1 cellular context compared by ENCODE assay signal in genomic region chr17:47840742-47841487, GRCh38.
TF ChIP-seq lines count a peak whose summit lies in the region.

TSS of gene SCRN2 (minus strand) at chr17:47841273. CDS start at chr17:47840843, 430 bp downstream.

TF ChIP-seq in K562, 482 proteins besides CTCF, POLR2A, EP300 and RAD21 (continued from another document and continues in another):
- TF ChIP-seq ZNF518B (CRISPR knock-in tag; IDR thresholded peaks at IDR 0.05) = no peak
- TF ChIP-seq MTA1 (IDR thresholded peaks at IDR 0.05; ENCODE audit: borderline replicate concordance) = peak; percentile 34; the same call in 1 of the 2 replicates
- peak; percentile 74 for TF ChIP-seq EP400 (IDR thresholded peaks at IDR 0.05)
- peak; percentile 88 for TF ChIP-seq GABPB1 (CRISPR knock-in tag; IDR thresholded peaks at IDR 0.05)
- TF ChIP-seq SAFB (IDR thresholded peaks at IDR 0.05; ENCODE audit: borderline replicate concordance, low read depth, low read length) = peak; percentile 92
- TF ChIP-seq, protein P1, sequence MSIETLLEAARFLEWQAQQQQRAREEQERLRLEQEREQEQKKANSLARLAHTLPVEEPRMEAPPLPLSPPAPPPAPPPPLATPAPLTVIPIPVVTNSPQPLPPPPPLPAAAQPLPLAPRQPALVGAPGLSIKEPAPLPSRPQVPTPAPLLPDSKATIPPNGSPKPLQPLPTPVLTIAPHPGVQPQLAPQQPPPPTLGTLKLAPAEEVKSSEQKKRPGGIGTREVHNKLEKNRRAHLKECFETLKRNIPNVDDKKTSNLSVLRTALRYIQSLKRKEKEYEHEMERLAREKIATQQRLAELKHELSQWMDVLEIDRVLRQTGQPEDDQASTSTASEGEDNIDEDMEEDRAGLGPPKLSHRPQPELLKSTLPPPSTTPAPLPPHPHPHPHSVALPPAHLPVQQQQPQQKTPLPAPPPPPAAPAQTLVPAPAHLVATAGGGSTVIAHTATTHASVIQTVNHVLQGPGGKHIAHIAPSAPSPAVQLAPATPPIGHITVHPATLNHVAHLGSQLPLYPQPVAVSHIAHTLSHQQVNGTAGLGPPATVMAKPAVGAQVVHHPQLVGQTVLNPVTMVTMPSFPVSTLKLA (conservative IDR thresholded peaks at IDR 0.05) = peak in 1 of 2 experiments; percentile 79
- TF ChIP-seq IRF9 (tag; IDR thresholded peaks at IDR 0.05) = no peak
- TF ChIP-seq ZNF165 (CRISPR knock-in tag; IDR thresholded peaks at IDR 0.05; ENCODE audit: borderline replicate concordance) = no peak; the same call in 1 of the 2 replicates
- TF ChIP-seq HDAC2 (IDR thresholded peaks at IDR 0.05) = 0 out of 2 replicates have a peak, but pooled peaks have one; percentile 17
- TF ChIP-seq SFPQ (IDR thresholded peaks at IDR 0.05; ENCODE audit: low read depth, low read length) = no peak
- no peak for TF ChIP-seq KDM2B (CRISPR knock-in tag; IDR thresholded peaks at IDR 0.05)
- TF ChIP-seq, protein P2, sequence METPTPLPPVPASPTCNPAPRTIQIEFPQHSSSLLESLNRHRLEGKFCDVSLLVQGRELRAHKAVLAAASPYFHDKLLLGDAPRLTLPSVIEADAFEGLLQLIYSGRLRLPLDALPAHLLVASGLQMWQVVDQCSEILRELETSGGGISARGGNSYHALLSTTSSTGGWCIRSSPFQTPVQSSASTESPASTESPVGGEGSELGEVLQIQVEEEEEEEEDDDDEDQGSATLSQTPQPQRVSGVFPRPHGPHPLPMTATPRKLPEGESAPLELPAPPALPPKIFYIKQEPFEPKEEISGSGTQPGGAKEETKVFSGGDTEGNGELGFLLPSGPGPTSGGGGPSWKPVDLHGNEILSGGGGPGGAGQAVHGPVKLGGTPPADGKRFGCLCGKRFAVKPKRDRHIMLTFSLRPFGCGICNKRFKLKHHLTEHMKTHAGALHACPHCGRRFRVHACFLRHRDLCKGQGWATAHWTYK (CRISPR knock-in tag; IDR thresholded peaks at IDR 0.05) = no peak; the same call in 1 of the 2 replicates
- no peak for TF ChIP-seq ZKSCAN8 (CRISPR knock-in tag; IDR thresholded peaks at IDR 0.05)
- TF ChIP-seq ZNF384 (IDR thresholded peaks at IDR 0.05; ENCODE audit: low read depth, low read length) = no peak
- no peak for TF ChIP-seq ZNF589 (CRISPR knock-in tag; IDR thresholded peaks at IDR 0.05; ENCODE audit: low read depth)
- TF ChIP-seq ZNF511 (CRISPR knock-in tag; IDR thresholded peaks at IDR 0.05) = no peak; the same call in 1 of the 2 replicates
- TF ChIP-seq KLF16 (IDR thresholded peaks at IDR 0.05) = 0 out of 2 replicates have a peak, but pooled peaks have one; percentile 18
- TF ChIP-seq CHD2 (IDR thresholded peaks at IDR 0.05; ENCODE audit: low read depth, low read length) = no peak
- no peak for TF ChIP-seq ZNF764 (CRISPR knock-in tag; IDR thresholded peaks at IDR 0.05; ENCODE audit: low read depth)
- no peak for TF ChIP-seq CCAR2 (IDR thresholded peaks at IDR 0.05; ENCODE audit: low read depth, low read length)
- no peak for TF ChIP-seq NCOA1 (IDR thresholded peaks at IDR 0.05; ENCODE audit: low read depth)
- no peak for TF ChIP-seq HEY1 (CRISPR knock-in tag; IDR thresholded peaks at IDR 0.05; ENCODE audit: borderline replicate concordance)
- no peak for TF ChIP-seq SP2 (IDR thresholded peaks at IDR 0.05; ENCODE audit: extremely low read depth, low read depth, low read length, poor library complexity, severe bottlenecking)
- peak; percentile 62; the same call in 1 of the 2 replicates for TF ChIP-seq CBX1 (IDR thresholded peaks at IDR 0.05; ENCODE audit: low read depth)
- TF ChIP-seq HNRNPL (IDR thresholded peaks at IDR 0.05; ENCODE audit: low read depth, low read length) = 0 out of 2 replicates have a peak, but pooled peaks have one; percentile 27
- TF ChIP-seq DPF2 (IDR thresholded peaks at IDR 0.05) = peak; percentile 29; the same call in 1 of the 2 replicates
- TF ChIP-seq ZBTB7A (IDR thresholded peaks at IDR 0.05; ENCODE audit: borderline replicate concordance, control insufficient read depth, low read depth, low read length) = peak; percentile 92
- no peak for TF ChIP-seq ZNF174 (CRISPR knock-in tag; IDR thresholded peaks at IDR 0.05)
- TF ChIP-seq ZNF695 (CRISPR knock-in tag; IDR thresholded peaks at IDR 0.05) = no peak
- TF ChIP-seq NFATC3 (IDR thresholded peaks at IDR 0.05) = no peak
- no peak for TF ChIP-seq ZNF12 (CRISPR knock-in tag; IDR thresholded peaks at IDR 0.05)
- TF ChIP-seq, protein P3, sequence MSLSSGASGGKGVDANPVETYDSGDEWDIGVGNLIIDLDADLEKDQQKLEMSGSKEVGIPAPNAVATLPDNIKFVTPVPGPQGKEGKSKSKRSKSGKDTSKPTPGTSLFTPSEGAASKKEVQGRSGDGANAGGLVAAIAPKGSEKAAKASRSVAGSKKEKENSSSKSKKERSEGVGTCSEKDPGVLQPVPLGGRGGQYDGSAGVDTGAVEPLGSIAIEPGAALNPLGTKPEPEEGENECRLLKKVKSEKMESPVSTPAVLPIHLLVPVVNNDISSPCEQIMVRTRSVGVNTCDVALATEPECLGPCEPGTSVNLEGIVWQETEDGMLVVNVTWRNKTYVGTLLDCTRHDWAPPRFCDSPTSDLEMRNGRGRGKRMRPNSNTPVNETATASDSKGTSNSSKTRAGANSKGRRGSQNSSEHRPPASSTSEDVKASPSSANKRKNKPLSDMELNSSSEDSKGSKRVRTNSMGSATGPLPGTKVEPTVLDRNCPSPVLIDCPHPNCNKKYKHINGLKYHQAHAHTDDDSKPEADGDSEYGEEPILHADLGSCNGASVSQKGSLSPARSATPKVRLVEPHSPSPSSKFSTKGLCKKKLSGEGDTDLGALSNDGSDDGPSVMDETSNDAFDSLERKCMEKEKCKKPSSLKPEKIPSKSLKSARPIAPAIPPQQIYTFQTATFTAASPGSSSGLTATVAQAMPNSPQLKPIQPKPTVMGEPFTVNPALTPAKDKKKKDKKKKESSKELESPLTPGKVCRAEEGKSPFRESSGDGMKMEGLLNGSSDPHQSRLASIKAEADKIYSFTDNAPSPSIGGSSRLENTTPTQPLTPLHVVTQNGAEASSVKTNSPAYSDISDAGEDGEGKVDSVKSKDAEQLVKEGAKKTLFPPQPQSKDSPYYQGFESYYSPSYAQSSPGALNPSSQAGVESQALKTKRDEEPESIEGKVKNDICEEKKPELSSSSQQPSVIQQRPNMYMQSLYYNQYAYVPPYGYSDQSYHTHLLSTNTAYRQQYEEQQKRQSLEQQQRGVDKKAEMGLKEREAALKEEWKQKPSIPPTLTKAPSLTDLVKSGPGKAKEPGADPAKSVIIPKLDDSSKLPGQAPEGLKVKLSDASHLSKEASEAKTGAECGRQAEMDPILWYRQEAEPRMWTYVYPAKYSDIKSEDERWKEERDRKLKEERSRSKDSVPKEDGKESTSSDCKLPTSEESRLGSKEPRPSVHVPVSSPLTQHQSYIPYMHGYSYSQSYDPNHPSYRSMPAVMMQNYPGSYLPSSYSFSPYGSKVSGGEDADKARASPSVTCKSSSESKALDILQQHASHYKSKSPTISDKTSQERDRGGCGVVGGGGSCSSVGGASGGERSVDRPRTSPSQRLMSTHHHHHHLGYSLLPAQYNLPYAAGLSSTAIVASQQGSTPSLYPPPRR (CRISPR knock-in tag; IDR thresholded peaks at IDR 0.05; ENCODE audit: borderline replicate concordance) = no peak
- no peak for TF ChIP-seq TEAD4 (IDR thresholded peaks at IDR 0.05; ENCODE audit: low read length)
- no peak for TF ChIP-seq TEAD4 (CRISPR knock-in tag; IDR thresholded peaks at IDR 0.05; ENCODE audit: borderline replicate concordance)
- 0 out of 2 replicates have a peak, but pooled peaks have one; percentile 25 for TF ChIP-seq RUNX1 (IDR thresholded peaks at IDR 0.05; ENCODE audit: low read depth)
- TF ChIP-seq, protein P4, sequence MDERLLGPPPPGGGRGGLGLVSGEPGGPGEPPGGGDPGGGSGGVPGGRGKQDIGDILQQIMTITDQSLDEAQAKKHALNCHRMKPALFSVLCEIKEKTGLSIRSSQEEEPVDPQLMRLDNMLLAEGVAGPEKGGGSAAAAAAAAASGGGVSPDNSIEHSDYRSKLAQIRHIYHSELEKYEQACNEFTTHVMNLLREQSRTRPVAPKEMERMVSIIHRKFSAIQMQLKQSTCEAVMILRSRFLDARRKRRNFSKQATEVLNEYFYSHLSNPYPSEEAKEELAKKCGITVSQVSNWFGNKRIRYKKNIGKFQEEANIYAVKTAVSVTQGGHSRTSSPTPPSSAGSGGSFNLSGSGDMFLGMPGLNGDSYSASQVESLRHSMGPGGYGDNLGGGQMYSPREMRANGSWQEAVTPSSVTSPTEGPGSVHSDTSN (CRISPR knock-in tag; IDR thresholded peaks at IDR 0.05; ENCODE audit: low read depth) = no peak
- TF ChIP-seq, protein P4 (tag; conservative IDR thresholded peaks at IDR 0.05; ENCODE audit: low read depth) = no peak
- TF ChIP-seq, protein P5, sequence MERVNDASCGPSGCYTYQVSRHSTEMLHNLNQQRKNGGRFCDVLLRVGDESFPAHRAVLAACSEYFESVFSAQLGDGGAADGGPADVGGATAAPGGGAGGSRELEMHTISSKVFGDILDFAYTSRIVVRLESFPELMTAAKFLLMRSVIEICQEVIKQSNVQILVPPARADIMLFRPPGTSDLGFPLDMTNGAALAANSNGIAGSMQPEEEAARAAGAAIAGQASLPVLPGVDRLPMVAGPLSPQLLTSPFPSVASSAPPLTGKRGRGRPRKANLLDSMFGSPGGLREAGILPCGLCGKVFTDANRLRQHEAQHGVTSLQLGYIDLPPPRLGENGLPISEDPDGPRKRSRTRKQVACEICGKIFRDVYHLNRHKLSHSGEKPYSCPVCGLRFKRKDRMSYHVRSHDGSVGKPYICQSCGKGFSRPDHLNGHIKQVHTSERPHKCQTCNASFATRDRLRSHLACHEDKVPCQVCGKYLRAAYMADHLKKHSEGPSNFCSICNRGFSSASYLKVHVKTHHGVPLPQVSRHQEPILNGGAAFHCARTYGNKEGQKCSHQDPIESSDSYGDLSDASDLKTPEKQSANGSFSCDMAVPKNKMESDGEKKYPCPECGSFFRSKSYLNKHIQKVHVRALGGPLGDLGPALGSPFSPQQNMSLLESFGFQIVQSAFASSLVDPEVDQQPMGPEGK (CRISPR knock-in tag; IDR thresholded peaks at IDR 0.05; ENCODE audit: borderline replicate concordance) = no peak
- TF ChIP-seq SIX5 (IDR thresholded peaks at IDR 0.05; ENCODE audit: borderline replicate concordance in 1 of 2, insufficient read depth in 1 of 2, low read depth in 1 of 2, low read length in 2 of 2) = no peak
- no peak for TF ChIP-seq ZNF830 (CRISPR knock-in tag; IDR thresholded peaks at IDR 0.05)
- no peak for TF ChIP-seq U2AF1 (optimal IDR thresholded peaks at IDR 0.05; ENCODE audit: low read depth, low read length)
- no peak for TF ChIP-seq ZNF408 (CRISPR knock-in tag; IDR thresholded peaks at IDR 0.05; ENCODE audit: low read depth)
- TF ChIP-seq CC2D1A (IDR thresholded peaks at IDR 0.05) = peak; percentile 83
- 0 out of 2 replicates have a peak, but pooled peaks have one; percentile 53 for TF ChIP-seq ZNF644 (tag; IDR thresholded peaks at IDR 0.05; ENCODE audit: low read depth)
- 0 out of 2 replicates have a peak, but pooled peaks have one; percentile 47 for TF ChIP-seq TARDBP (IDR thresholded peaks at IDR 0.05)
